Comparison of ENCODE assay signal across 1 cellular context in the genomic region with DNA sequence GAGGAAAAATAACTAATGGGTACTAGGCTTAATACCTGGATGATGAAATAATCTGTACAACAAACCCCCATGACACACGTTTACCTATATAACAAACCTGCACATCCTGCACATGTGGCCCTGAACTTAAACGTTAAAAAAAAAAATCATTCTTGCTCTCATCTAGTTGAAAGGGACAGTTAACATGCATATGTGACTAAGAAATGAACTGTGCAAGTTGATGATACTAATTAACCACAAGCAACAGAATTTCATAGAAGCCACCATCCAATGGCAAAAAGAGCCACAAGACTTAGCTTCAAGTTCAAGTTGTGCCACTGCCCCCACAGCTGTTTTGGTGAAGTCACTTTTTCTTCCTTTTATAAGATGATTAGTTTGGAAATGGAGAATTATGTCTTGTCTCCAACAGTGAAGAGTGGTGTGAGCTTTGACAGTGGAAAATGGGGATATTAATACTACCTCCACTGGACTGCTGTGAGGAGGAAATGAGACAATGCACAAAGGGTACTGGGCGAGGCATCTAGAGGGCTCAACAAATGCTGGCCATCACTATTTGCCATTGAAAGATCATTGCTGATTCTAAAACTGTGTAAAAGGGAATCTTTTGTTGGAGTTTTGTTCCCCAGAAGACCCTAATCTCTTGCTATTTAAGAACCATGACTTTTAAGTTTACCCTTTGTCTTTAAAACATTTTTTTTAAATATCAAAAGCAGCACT.
TF ChIP-seq lines count a peak whose summit lies in the region.

No MANE protein-coding gene starts in this region.

TF ChIP-seq in SK-N-SH, 30 proteins besides CTCF, POLR2A, EP300 and RAD21 (continued from another document):
- TF ChIP-seq, protein P1, sequence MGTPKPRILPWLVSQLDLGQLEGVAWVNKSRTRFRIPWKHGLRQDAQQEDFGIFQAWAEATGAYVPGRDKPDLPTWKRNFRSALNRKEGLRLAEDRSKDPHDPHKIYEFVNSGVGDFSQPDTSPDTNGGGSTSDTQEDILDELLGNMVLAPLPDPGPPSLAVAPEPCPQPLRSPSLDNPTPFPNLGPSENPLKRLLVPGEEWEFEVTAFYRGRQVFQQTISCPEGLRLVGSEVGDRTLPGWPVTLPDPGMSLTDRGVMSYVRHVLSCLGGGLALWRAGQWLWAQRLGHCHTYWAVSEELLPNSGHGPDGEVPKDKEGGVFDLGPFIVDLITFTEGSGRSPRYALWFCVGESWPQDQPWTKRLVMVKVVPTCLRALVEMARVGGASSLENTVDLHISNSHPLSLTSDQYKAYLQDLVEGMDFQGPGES (IDR thresholded peaks at IDR 0.05; ENCODE audit: low read depth, low read length) = no peak
- TF ChIP-seq ELF1 (IDR thresholded peaks at IDR 0.05) = no peak
- TF ChIP-seq RCOR1 (IDR thresholded peaks at IDR 0.05; ENCODE audit: low read length) = no peak
- no peak for TF ChIP-seq TCF12 (IDR thresholded peaks at IDR 0.05)
- no peak for TF ChIP-seq SIN3A (IDR thresholded peaks at IDR 0.05; ENCODE audit: borderline replicate concordance, low read depth, low read length)
- TF ChIP-seq MEF2A (IDR thresholded peaks at IDR 0.05; ENCODE audit: borderline replicate concordance, low read depth) = no peak
- TF ChIP-seq NRF1 (IDR thresholded peaks at IDR 0.05; ENCODE audit: low read depth, low read length) = no peak
- TF ChIP-seq NFIC (IDR thresholded peaks at IDR 0.05; ENCODE audit: borderline replicate concordance) = no peak
- no peak for TF ChIP-seq EZH2phosphoT487 (IDR thresholded peaks at IDR 0.05; ENCODE audit: borderline replicate concordance, low read depth)
- no peak for TF ChIP-seq GABPA (IDR thresholded peaks at IDR 0.05; ENCODE audit: low read depth)
- TF ChIP-seq USF1 (IDR thresholded peaks at IDR 0.05; ENCODE audit: borderline replicate concordance, low read depth) = no peak
- TF ChIP-seq, protein P2, sequence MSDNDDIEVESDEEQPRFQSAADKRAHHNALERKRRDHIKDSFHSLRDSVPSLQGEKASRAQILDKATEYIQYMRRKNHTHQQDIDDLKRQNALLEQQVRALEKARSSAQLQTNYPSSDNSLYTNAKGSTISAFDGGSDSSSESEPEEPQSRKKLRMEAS (IDR thresholded peaks at IDR 0.05; ENCODE audit: low read depth) = no peak
- TF ChIP-seq YY1 (IDR thresholded peaks at IDR 0.05; ENCODE audit: low read depth) = no peak
TF ChIP-seq in SK-N-SH: peak in this region for 0.
